1 cellular context compared by ENCODE assay signal in genomic region chr2:217325810-217326209, GRCh38.
TF ChIP-seq lines count a peak whose summit lies in the region.

No MANE protein-coding gene starts in this region.

TF ChIP-seq in GM23338, 12 proteins besides CTCF, POLR2A, EP300 and RAD21 (continued from another document):
- TF ChIP-seq, protein P1, sequence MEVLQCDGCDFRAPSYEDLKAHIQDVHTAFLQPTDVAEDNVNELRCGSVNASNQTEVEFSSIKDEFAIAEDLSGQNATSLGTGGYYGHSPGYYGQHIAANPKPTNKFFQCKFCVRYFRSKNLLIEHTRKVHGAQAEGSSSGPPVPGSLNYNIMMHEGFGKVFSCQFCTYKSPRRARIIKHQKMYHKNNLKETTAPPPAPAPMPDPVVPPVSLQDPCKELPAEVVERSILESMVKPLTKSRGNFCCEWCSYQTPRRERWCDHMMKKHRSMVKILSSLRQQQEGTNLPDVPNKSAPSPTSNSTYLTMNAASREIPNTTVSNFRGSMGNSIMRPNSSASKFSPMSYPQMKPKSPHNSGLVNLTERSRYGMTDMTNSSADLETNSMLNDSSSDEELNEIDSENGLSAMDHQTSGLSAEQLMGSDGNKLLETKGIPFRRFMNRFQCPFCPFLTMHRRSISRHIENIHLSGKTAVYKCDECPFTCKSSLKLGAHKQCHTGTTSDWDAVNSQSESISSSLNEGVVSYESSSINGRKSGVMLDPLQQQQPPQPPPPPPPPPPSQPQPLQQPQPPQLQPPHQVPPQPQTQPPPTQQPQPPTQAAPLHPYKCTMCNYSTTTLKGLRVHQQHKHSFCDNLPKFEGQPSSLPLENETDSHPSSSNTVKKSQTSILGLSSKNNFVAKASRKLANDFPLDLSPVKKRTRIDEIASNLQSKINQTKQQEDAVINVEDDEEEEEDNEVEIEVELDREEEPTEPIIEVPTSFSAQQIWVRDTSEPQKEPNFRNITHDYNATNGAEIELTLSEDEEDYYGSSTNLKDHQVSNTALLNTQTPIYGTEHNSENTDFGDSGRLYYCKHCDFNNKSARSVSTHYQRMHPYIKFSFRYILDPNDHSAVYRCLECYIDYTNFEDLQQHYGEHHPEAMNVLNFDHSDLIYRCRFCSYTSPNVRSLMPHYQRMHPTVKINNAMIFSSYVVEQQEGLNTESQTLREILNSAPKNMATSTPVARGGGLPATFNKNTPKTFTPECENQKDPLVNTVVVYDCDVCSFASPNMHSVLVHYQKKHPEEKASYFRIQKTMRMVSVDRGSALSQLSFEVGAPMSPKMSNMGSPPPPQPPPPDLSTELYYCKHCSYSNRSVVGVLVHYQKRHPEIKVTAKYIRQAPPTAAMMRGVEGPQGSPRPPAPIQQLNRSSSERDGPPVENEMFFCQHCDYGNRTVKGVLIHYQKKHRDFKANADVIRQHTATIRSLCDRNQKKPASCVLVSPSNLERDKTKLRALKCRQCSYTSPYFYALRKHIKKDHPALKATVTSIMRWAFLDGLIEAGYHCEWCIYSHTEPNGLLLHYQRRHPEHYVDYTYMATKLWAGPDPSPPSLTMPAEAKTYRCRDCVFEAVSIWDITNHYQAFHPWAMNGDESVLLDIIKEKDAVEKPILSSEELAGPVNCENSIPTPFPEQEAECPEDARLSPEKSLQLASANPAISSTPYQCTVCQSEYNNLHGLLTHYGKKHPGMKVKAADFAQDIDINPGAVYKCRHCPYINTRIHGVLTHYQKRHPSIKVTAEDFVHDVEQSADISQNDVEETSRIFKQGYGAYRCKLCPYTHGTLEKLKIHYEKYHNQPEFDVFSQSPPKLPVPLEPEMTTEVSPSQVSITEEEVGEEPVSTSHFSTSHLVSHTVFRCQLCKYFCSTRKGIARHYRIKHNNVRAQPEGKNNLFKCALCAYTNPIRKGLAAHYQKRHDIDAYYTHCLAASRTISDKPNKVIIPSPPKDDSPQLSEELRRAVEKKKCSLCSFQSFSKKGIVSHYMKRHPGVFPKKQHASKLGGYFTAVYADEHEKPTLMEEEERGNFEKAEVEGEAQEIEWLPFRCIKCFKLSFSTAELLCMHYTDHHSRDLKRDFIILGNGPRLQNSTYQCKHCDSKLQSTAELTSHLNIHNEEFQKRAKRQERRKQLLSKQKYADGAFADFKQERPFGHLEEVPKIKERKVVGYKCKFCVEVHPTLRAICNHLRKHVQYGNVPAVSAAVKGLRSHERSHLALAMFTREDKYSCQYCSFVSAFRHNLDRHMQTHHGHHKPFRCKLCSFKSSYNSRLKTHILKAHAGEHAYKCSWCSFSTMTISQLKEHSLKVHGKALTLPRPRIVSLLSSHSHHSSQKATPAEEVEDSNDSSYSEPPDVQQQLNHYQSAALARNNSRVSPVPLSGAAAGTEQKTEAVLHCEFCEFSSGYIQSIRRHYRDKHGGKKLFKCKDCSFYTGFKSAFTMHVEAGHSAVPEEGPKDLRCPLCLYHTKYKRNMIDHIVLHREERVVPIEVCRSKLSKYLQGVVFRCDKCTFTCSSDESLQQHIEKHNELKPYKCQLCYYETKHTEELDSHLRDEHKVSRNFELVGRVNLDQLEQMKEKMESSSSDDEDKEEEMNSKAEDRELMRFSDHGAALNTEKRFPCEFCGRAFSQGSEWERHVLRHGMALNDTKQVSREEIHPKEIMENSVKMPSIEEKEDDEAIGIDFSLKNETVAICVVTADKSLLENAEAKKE (CRISPR knock-in tag; IDR thresholded peaks at IDR 0.05) = no peak
- no peak for TF ChIP-seq STAT1 (IDR thresholded peaks at IDR 0.05; ENCODE audit: unreplicated experiment)
- no peak for TF ChIP-seq ZNF114 (CRISPR knock-in tag; IDR thresholded peaks at IDR 0.05)
- no peak for TF ChIP-seq ETS1 (IDR thresholded peaks at IDR 0.05)
- TF ChIP-seq REST (IDR thresholded peaks at IDR 0.05; ENCODE audit: unreplicated experiment) = no peak
- no peak for TF ChIP-seq POLR2AphosphoS5 (IDR thresholded peaks at IDR 0.05; ENCODE audit: low read depth)
- TF ChIP-seq NANOG (IDR thresholded peaks at IDR 0.05; ENCODE audit: borderline replicate concordance) = no peak
TF ChIP-seq in GM23338: peak in this region for 0.
